In genomic region chr11:407651-408080, GRCh38 we compare ENCODE assay signal across 1 cellular context.
TF ChIP-seq lines count a peak whose summit lies in the region.

No MANE protein-coding gene starts in this region.

TF ChIP-seq in endothelial cell of umbilical vein, 7 proteins besides CTCF, POLR2A, EP300 and RAD21:
- TF ChIP-seq MAX (IDR thresholded peaks at IDR 0.05; ENCODE audit: insufficient read depth, insufficient read length) (no peak), EZH2 (IDR thresholded peaks at IDR 0.05; ENCODE audit: borderline replicate concordance, low read depth, low read length, severe bottlenecking) (no peak), POLR2AphosphoS5 (IDR thresholded peaks at IDR 0.05; ENCODE audit: insufficient read depth, low read depth, low read length) (no peak), JUN (IDR thresholded peaks at IDR 0.05; ENCODE audit: borderline replicate concordance, insufficient read depth, insufficient read length, low read depth) (no peak)
